19 cellular contexts compared by ENCODE assay signal in the genomic region with DNA sequence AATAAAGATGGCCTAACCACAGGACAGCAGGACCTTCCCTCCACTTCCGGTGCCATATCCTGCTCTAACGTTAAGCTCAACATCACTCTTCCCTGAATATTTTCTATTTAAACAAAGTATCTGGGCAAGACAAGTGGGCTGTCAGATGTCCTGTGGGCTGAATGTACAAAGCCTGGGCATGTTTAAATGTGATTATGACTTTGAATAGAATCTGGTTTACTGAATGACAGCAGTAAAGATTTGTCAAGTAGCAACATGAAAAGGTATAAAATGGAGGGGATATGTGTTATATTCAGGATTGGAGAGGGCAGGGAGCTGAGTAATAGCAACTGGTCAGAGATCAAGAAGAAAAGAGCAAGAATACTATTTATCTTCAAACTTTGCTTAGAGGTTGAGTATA.
"Had no signal": no experiment of that assay in that cellular context is flagged by ENCODE, and none has a peak within 500 bp of the region (broad histone marks: within the 10 kb centered on the region; RNA-seq: fewer than 3 reads in every experiment).

No MANE protein-coding gene starts in this region.

- H3K9me3 ChIP-seq: colonic mucosa, heart right ventricle, left lung, neutrophil, ovary, prostate gland, testis, vagina had no signal

- H3K36me3 Mint-ChIP-seq: activated naive CD8-positive, alpha-beta T cell treated with anti-CD3 and anti-CD28 coated beads for 36 hours; WTC11 had no signal

- H3K27me3 ChIP-seq: colonic mucosa, dorsolateral prefrontal cortex, neutrophil, ovary, testis, vagina had no signal

- H3K36me3 ChIP-seq: colonic mucosa, heart right ventricle, left lung, neutrophil, ovary, prostate gland, vagina had no signal

- H3K4me3 Mint-ChIP-seq: activated CD4-positive, alpha-beta T cell treated with anti-CD3 and anti-CD28 coated beads for 36 hours; activated naive CD8-positive, alpha-beta T cell treated with anti-CD3 and anti-CD28 coated beads for 36 hours; activated T-cell treated with anti-CD3 and anti-CD28 coated beads, Interleukin-2, amount 50 U/mL, for 24 hours; nephron; WTC11 had no signal

- H3K4me1 ChIP-seq: colonic mucosa, prostate gland, testis had no signal

- H3K9me3 Mint-ChIP-seq: activated naive CD8-positive, alpha-beta T cell treated with anti-CD3 and anti-CD28 coated beads for 36 hours; activated T-cell treated with anti-CD3 and anti-CD28 coated beads, Interleukin-2, amount 50 U/mL, for 24 hours; activated T-helper 2 cell treated with anti-CD3 and anti-CD28 coated beads, Interferon-gamma antibody, Interleukin-2, Interleukin-4, amounts not matched to agents 10 μg/mL and 5 μg/mL and 100 μg/mL, durations not matched to agents 14 hours and 24 hours and 36 hours; nephron; WTC11 had no signal

- H3K27ac ChIP-seq: colonic mucosa, heart right ventricle, left lung, neutrophil, ovary, prostate gland, testis, vagina had no signal

- H3K27ac Mint-ChIP-seq: activated CD4-positive, alpha-beta T cell treated with anti-CD3 and anti-CD28 coated beads for 36 hours; activated naive CD8-positive, alpha-beta T cell treated with anti-CD3 and anti-CD28 coated beads for 36 hours; activated T-cell treated with anti-CD3 and anti-CD28 coated beads, Interleukin-2, amount 50 U/mL, for 24 hours; activated T-helper 2 cell treated with anti-CD3 and anti-CD28 coated beads, Interferon-gamma antibody, Interleukin-2, Interleukin-4, amounts not matched to agents 10 μg/mL and 5 μg/mL and 100 μg/mL, durations not matched to agents 14 hours and 24 hours and 36 hours; WTC11 had no signal

- DNase-seq: activated CD4-positive, alpha-beta T cell treated with anti-CD3 and anti-CD28 coated beads, Interleukin-2, amount 50 U/mL, for 4 hours; activated CD8-positive, alpha-beta memory T cell treated with anti-CD3 and anti-CD28 coated beads for 24 hours; activated CD8-positive, alpha-beta memory T cell treated with anti-CD3 and anti-CD28 coated beads, Interleukin-2, amount 50 U/mL, for 4 hours; activated naive CD8-positive, alpha-beta T cell treated with anti-CD3 and anti-CD28 coated beads for 36 hours; activated T-cell treated with anti-CD3 and anti-CD28 coated beads, Interleukin-2, amount 50 U/mL, for 24 hours; colonic mucosa; heart right ventricle; ovary; stimulated activated CD4-positive, alpha-beta T cell treated with anti-CD3 and anti-CD28 coated beads, Interleukin-4, amount 100 ng/mL, for 1 hour had no signal

- H3K4me3 ChIP-seq: colonic mucosa, heart right ventricle, left lung, ovary, prostate gland, testis, vagina had no signal
